Comparison of ENCODE assay signal across 8 cellular contexts in genomic region chr7:831596-832291, GRCh38. TPM values are rescaled to one million over a fixed set of nuclear protein-coding genes. Genes with fewer than 3 reads are reported as not detected.
DNase-seq lines count a peak whose midpoint lies in the region; ATAC-seq and TF ChIP-seq lines count a peak whose summit lies in the region.

No MANE protein-coding gene starts in this region.

- peaks cover 21% of the 10 kb centered on the region for H3K4me1 ChIP-seq in right cardiac atrium (ENCODE audit: control insufficient read depth, insufficient read depth, low read length)

- intact Hi-C loops in right cardiac atrium (cut with DNase I): no loop called here

- H3K27me3 ChIP-seq in MG63 (no peaks in the 10 kb centered on the region), right cardiac atrium (ENCODE audit: control insufficient read depth, insufficient read depth) (no peaks in the 10 kb centered on the region)

- WGBS in right cardiac atrium: 13% methylated on average over 9 of the region's 9 CpGs

- no peaks in the 10 kb centered on the region for H3K9me3 ChIP-seq in MG63
- H3K9me3 ChIP-seq in right cardiac atrium (ENCODE audit: control insufficient read depth, low read length): no peaks in the 10 kb centered on the region

- ATAC-seq in GM21825 (IDR thresholded peaks at IDR 0.05; ENCODE audit: unreplicated experiment) (peak; percentile 55), right cardiac atrium (peak; percentile 68 to 81)

- peak overlapping the region; percentile 58 for H3K27ac ChIP-seq in right cardiac atrium (ENCODE audit: low read length)

- no peak for TF ChIP-seq CTCF in GM13977 (IDR thresholded peaks at IDR 0.05; ENCODE audit: extremely low read depth, insufficient read depth, missing control alignments)

- H3K4me3 ChIP-seq in MG63 (no peak overlapping the region; the same call in 1 of the 2 replicates), right cardiac atrium (ENCODE audit: low read length) (peak overlapping the region; percentile 1)

- peak; percentile 84 for DNase-seq in GM13977 (ENCODE audit: low spot score)
- DNase-seq in MG63: peak; percentile 51
- peak; percentile 91 for DNase-seq in amniotic epithelial cell (ENCODE audit: low read depth)
- no peak for DNase-seq in right cardiac atrium
- DNase-seq in stimulated activated CD8-positive, alpha-beta memory T cell treated with anti-CD3 and anti-CD28 coated beads, Interleukin-4, amount 100 ng/mL, for 48 hours: peak; percentile 36
- DNase-seq in NCI-H524 (lab: John Stamatoyannopoulos, UW): no peak
- no peak for DNase-seq in SKM-1 (lab: John Stamatoyannopoulos, UW; ENCODE audit: unreplicated experiment)

- H3K36me3 ChIP-seq in MG63: peaks cover 31% of the 10 kb centered on the region

- in situ Hi-C loops in GM13977 (cut with MboI; ENCODE audit: low pct_unique_long_range_greater_than_20kb, low sequenced_read_pairs, unreplicated experiment): no loop called here

RNA-seq across cellular contexts. Expression of gene SUN1, which starts 0.5 kb away (rescaled TPM):
- 109 and 157 TPM in 2 replicates for total RNA-seq in MG63 (2014; rRNA removed; shearing (Covaris generic); ENCODE audit: low replicate concordance)
- 100 to 1,000 TPM; 139 to 163 (median 147) TPM for total RNA-seq in right cardiac atrium
- 86.9 TPM for polyA plus RNA-seq in right cardiac atrium

RNA-seq across cellular contexts. Expression of gene GET4, which starts 44.6 kb away (rescaled TPM):
- total RNA-seq in MG63 (2014; rRNA removed; shearing (Covaris generic); ENCODE audit: low replicate concordance): 58.2 and 58.9 TPM in 2 replicates
- total RNA-seq in right cardiac atrium: 10 to 100 TPM; 20.1 to 23.6 (median 22.2) TPM
- polyA plus RNA-seq in right cardiac atrium: 22.2 TPM

Comparison
In these comparisons a context has a peak if more than half of its experiments do, and no peak if none do; other contexts are left out.
1. DNase-seq: peak in GM13977 (single experiment), MG63 (single experiment), amniotic epithelial cell (single experiment) and stimulated activated CD8-positive, alpha-beta memory T cell treated with anti-CD3 and anti-CD28 coated beads, Interleukin-4, amount 100 ng/mL, for 48 hours (single experiment); none in right cardiac atrium (0 of 3), NCI-H524 (0 of 2) and SKM-1 (single experiment).